In genomic region chr10:103448751-103449150, GRCh38 we compare ENCODE assay signal across 9 cellular contexts. TPM values are rescaled to one million over a fixed set of nuclear protein-coding genes. Genes with fewer than 3 reads are reported as not detected.
A peak's percentile ranks its signal among the peaks of the same experiment; 100 is the strongest.
DNase-seq lines count a peak whose midpoint lies in the region; ATAC-seq and TF ChIP-seq lines count a peak whose summit lies in the region.
"Had no signal": no experiment of that assay in that cellular context is flagged by ENCODE, and none has a peak within 500 bp of the region (broad histone marks: within the 10 kb centered on the region; RNA-seq: fewer than 3 reads in every experiment).

No MANE protein-coding gene starts in this region.

- no peak for TF ChIP-seq POLR2A in suprapubic skin (IDR thresholded peaks at IDR 0.05)

- H3K27ac ChIP-seq in right cardiac atrium (ENCODE audit: low read length): no peak overlapping the region
- peak overlapping the region; percentile 87 for H3K27ac ChIP-seq in suprapubic skin

- no peak for TF ChIP-seq CTCF in suprapubic skin (IDR thresholded peaks at IDR 0.05)

- H3K4me1 Mint-ChIP-seq in T-helper 2 cell treated with Interferon-gamma antibody and Interleukin-4, amounts not matched to agents 5 μg/mL and 100 μg/mL, for 36 hours (ENCODE audit: low read depth): peaks cover 52% of the 10 kb centered on the region

- intact Hi-C loops in right cardiac atrium (cut with DNase I): no loop called here

- H3K4me1 ChIP-seq in right cardiac atrium (ENCODE audit: control insufficient read depth, insufficient read depth, low read length): peaks cover 29% of the 10 kb centered on the region
- H3K4me1 ChIP-seq in suprapubic skin: peaks cover 80% of the 10 kb centered on the region

- no peak for TF ChIP-seq EP300 in suprapubic skin (IDR thresholded peaks at IDR 0.05)

- H3K27ac Mint-ChIP-seq in T-helper 2 cell treated with Interferon-gamma antibody and Interleukin-4, amounts not matched to agents 5 μg/mL and 100 μg/mL, for 36 hours: peak overlapping the region; percentile 3

- H3K27me3 ChIP-seq in right cardiac atrium (ENCODE audit: control insufficient read depth, insufficient read depth) (no peaks in the 10 kb centered on the region), suprapubic skin (no peaks in the 10 kb centered on the region)

- peaks cover 48% of the 10 kb centered on the region for H3K36me3 ChIP-seq in suprapubic skin

- peaks cover 68% of the 10 kb centered on the region for H3K36me3 Mint-ChIP-seq in T-helper 2 cell treated with Interferon-gamma antibody and Interleukin-4, amounts not matched to agents 5 μg/mL and 100 μg/mL, for 36 hours (ENCODE audit: low read depth)

- H3K4me3 ChIP-seq in right cardiac atrium (ENCODE audit: low read length): no peak overlapping the region
- peak overlapping the region; percentile 58 for H3K4me3 ChIP-seq in suprapubic skin

- ATAC-seq in right cardiac atrium: peak; percentile 40 to 42
- no peak for ATAC-seq in HG02840 (IDR thresholded peaks at IDR 0.05; ENCODE audit: low FRiP score, unreplicated experiment)

- H3K27me3 Mint-ChIP-seq in T-helper 2 cell treated with Interferon-gamma antibody and Interleukin-4, amounts not matched to agents 5 μg/mL and 100 μg/mL, for 36 hours (ENCODE audit: low read depth): no peaks in the 10 kb centered on the region

- H3K4me3 Mint-ChIP-seq in T-helper 2 cell treated with Interferon-gamma antibody and Interleukin-4, amounts not matched to agents 5 μg/mL and 100 μg/mL, for 36 hours: peak overlapping the region; percentile 94

- DNase-seq in T-helper 2 cell treated with Interferon-gamma antibody and Interleukin-4, amounts not matched to agents 5 μg/mL and 100 μg/mL, for 36 hours (ENCODE audit: low spot score): no peak
- DNase-seq in T-helper 2 cell: no peak
- DNase-seq in amniotic epithelial cell (ENCODE audit: low read depth): peak; percentile 81
- DNase-seq in right cardiac atrium: peak; percentile 74 to 88 (median 86)
- no peak for DNase-seq in suprapubic skin (ENCODE audit: low spot score in 2 of 2)
- no peak for DNase-seq in cerebellum (ENCODE audit: low spot score)
- DNase-seq in SKM-1 treated with dmso at 0.1 percent for 144 hours (lab: John Stamatoyannopoulos, UW; ENCODE audit: unreplicated experiment): no peak
- DNase-seq: Karpas-422 had no signal

- H3K9me3 ChIP-seq in right cardiac atrium (ENCODE audit: control insufficient read depth, low read length) (no peaks in the 10 kb centered on the region), suprapubic skin (no peaks in the 10 kb centered on the region)

- no peaks in the 10 kb centered on the region for H3K9me3 Mint-ChIP-seq in T-helper 2 cell treated with Interferon-gamma antibody and Interleukin-4, amounts not matched to agents 5 μg/mL and 100 μg/mL, for 36 hours

- 48% methylated on average over 1 of the region's 1 CpG for WGBS in right cardiac atrium
- WGBS in suprapubic skin: 48% methylated on average over 1 of the region's 1 CpG

RNA-seq across cellular contexts. Expression of gene CALHM2, which starts 3.4 kb away (rescaled TPM):
- total RNA-seq in right cardiac atrium: 10 to 100 TPM; 24.6 to 31.9 (median 30.3) TPM
- 22.1 TPM for polyA plus RNA-seq in right cardiac atrium
- 10 to 100 TPM; 13.7 to 17.9 (median 16.3) TPM for total RNA-seq in suprapubic skin
- total RNA-seq in cerebellum: 4.9 TPM

RNA-seq across cellular contexts. Expression of gene CALHM1, which starts 9.9 kb away (rescaled TPM):
- not detected for total RNA-seq in right cardiac atrium
- polyA plus RNA-seq in right cardiac atrium: not detected
- total RNA-seq in suprapubic skin: not detected
- not detected for total RNA-seq in cerebellum

RNA-seq across cellular contexts. Expression of gene CALHM3, which starts 30.3 kb away (rescaled TPM):
- total RNA-seq in right cardiac atrium (not detected), suprapubic skin (not detected), cerebellum (not detected)
- not detected for polyA plus RNA-seq in right cardiac atrium

RNA-seq across cellular contexts. Expression of gene NEURL1, which starts 44.8 kb away (rescaled TPM):
- total RNA-seq in right cardiac atrium (under 1 TPM; 0.11 to 0.20 (median 0.14) TPM), suprapubic skin (under 1 TPM in 2 of 4 donors, not detected in 2; 0.18 to 0.30 TPM), cerebellum (16.8 TPM)
- polyA plus RNA-seq in right cardiac atrium: 0.16 TPM

RNA-seq across cellular contexts. Expression of gene PDCD11, which starts 52.3 kb away (rescaled TPM):
- total RNA-seq in right cardiac atrium (10 to 100 TPM in 3 of 4 donors, 1 to 10 TPM in 1; 9.4 to 15.7 (median 12.1) TPM), suprapubic skin (10 to 100 TPM; 26.4 to 38.3 (median 29.3) TPM), cerebellum (22.3 TPM)
- 7.6 TPM for polyA plus RNA-seq in right cardiac atrium

Comparison
In these comparisons a context has a peak if more than half of its experiments do, and no peak if none do; other contexts are left out.
1. DNase-seq: peak in amniotic epithelial cell (single experiment) and right cardiac atrium (3 of 3); none in T-helper 2 cell treated with Interferon-gamma antibody and Interleukin-4, amounts not matched to agents 5 μg/mL and 100 μg/mL, for 36 hours (single experiment), T-helper 2 cell (0 of 5), suprapubic skin (0 of 2), cerebellum (single experiment) and SKM-1 treated with dmso at 0.1 percent for 144 hours (single experiment).